Comparison of ENCODE assay signal across 8 cellular contexts in genomic region chr4:56466910-56467283, GRCh38. TPM values are rescaled to one million over a fixed set of nuclear protein-coding genes. Genes with fewer than 3 reads are reported as not detected.
DNase-seq lines count a peak whose midpoint lies in the region; ATAC-seq, FAIRE-seq and TF ChIP-seq lines count a peak whose summit lies in the region.

No MANE protein-coding gene starts in this region.

- no peaks in the 10 kb centered on the region for H3K27me3 ChIP-seq in skeletal muscle satellite cell (ENCODE audit: control insufficient read depth, insufficient read depth, low read length)

- no peaks in the 10 kb centered on the region for H3K9me3 ChIP-seq in skeletal muscle satellite cell (replicated peaks; ENCODE audit: low read length)

- no peak for FAIRE-seq in urothelium cell line (lab: Jason Lieb, UNC)

- peak overlapping the region; percentile 81 for H3K4me3 ChIP-seq in skeletal muscle satellite cell (ENCODE audit: low read length)

- peaks cover 22% of the 10 kb centered on the region for H3K4me1 ChIP-seq in skeletal muscle satellite cell (ENCODE audit: control insufficient read depth, insufficient read depth, low read length)

- TF ChIP-seq CTCF in VCaP (conservative IDR thresholded peaks at IDR 0.05) = no peak

- peaks cover 21% of the 10 kb centered on the region for H3K36me3 ChIP-seq in skeletal muscle satellite cell (ENCODE audit: insufficient read depth, low read length)

- peak overlapping the region; percentile 94 for H3K9ac ChIP-seq in skeletal muscle satellite cell (ENCODE audit: low read depth, low read length)

- peak overlapping the region; percentile 96 for H3K27ac ChIP-seq in VCaP

- peak overlapping the region; percentile 88 for H3K4me2 ChIP-seq in skeletal muscle satellite cell (ENCODE audit: low read length)

- no peak for ATAC-seq in HG02884 (IDR thresholded peaks at IDR 0.05; ENCODE audit: unreplicated experiment)
- no peak for ATAC-seq in HG03135 (IDR thresholded peaks at IDR 0.05; ENCODE audit: unreplicated experiment)

- peak; percentile 1 for DNase-seq in NCI-H2227 (lab: John Stamatoyannopoulos, UW; ENCODE audit: unreplicated experiment)
- no peak for DNase-seq in NCI-H2227 treated with DMSO at 0.1 percent for 48 hours (lab: John Stamatoyannopoulos, UW)
- peak; percentile 5 for DNase-seq in germinal center (ENCODE audit: low spot score)
- DNase-seq in urothelium cell line (ENCODE audit: low spot score) = no peak

RNA-seq across cellular contexts. Expression of gene SRP72, which starts 0.5 kb away (rescaled TPM):
- 88.2 and 108 TPM in 2 replicates for total RNA-seq in skeletal muscle satellite cell (2012; rRNA removed)

RNA-seq across cellular contexts. Expression of gene PAICS, which starts 30.8 kb away (rescaled TPM):
- 74.5 and 85.2 TPM in 2 replicates for total RNA-seq in skeletal muscle satellite cell (2012; rRNA removed)

RNA-seq across cellular contexts. Expression of gene PPAT, which starts 31.5 kb away (rescaled TPM):
- total RNA-seq in skeletal muscle satellite cell (2012; rRNA removed) = 29.4 and 29.5 TPM in 2 replicates

RNA-seq across cellular contexts. Expression of gene ARL9, which starts 38.7 kb away (rescaled TPM):
- 0.51 and 1.1 TPM in 2 replicates for total RNA-seq in skeletal muscle satellite cell (2012; rRNA removed)

Comparison
In these comparisons a context has a peak if more than half of its experiments do, and no peak if none do; other contexts are left out.
1. DNase-seq: peak in NCI-H2227 (single experiment) and germinal center (single experiment); none in NCI-H2227 treated with DMSO at 0.1 percent for 48 hours (single experiment) and urothelium cell line (single experiment).